ENCODE assay signal across 1 cellular context in the genomic region with DNA sequence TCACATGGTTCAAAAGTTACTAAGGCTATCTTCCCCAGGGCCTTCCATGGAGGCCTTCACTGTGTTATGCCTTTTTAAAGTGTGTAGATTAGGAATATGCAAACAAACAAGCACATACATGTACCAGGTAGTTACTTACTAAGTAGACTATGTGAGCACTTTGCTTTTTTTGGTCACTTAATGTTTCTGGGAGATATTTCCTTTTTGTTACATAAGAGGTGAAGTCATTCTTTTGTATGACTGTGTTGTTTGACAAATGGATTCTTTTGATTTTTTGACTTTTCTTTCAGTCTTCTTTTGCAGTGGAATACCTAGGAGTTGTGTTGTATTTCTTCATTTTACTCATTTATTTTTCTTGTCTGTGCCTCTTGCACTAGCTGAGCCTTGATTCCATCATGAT.
TF ChIP-seq lines count a peak whose summit lies in the region.

No MANE protein-coding gene starts in this region.

TF ChIP-seq in HepG2, 621 proteins besides CTCF, POLR2A, EP300 and RAD21 (continued from another document and continues in another):
- TF ChIP-seq, protein P1, sequence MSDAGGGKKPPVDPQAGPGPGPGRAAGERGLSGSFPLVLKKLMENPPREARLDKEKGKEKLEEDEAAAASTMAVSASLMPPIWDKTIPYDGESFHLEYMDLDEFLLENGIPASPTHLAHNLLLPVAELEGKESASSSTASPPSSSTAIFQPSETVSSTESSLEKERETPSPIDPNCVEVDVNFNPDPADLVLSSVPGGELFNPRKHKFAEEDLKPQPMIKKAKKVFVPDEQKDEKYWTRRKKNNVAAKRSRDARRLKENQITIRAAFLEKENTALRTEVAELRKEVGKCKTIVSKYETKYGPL (CRISPR knock-in tag; IDR thresholded peaks at IDR 0.05), result peak; percentile 77; the same call in 1 of the 2 replicates
- no peak for TF ChIP-seq TBL1XR1 (IDR thresholded peaks at IDR 0.05; ENCODE audit: borderline replicate concordance, low read length, partially characterized antibody)
- peak; percentile 46; the same call in 1 of the 2 replicates for TF ChIP-seq RARA (CRISPR knock-in tag; IDR thresholded peaks at IDR 0.05)
- TF ChIP-seq, protein P2, sequence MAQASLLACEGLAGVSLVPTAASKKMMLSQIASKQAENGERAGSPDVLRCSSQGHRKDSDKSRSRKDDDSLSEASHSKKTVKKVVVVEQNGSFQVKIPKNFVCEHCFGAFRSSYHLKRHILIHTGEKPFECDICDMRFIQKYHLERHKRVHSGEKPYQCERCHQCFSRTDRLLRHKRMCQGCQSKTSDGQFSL (CRISPR knock-in tag; IDR thresholded peaks at IDR 0.05), result no peak
- no peak for TF ChIP-seq HNF4G (IDR thresholded peaks at IDR 0.05; ENCODE audit: borderline replicate concordance, low read depth, low read length)
- TF ChIP-seq HNF4G (CRISPR knock-in tag; IDR thresholded peaks at IDR 0.05; ENCODE audit: borderline replicate concordance, low read depth), result no peak
- TF ChIP-seq, protein P3, sequence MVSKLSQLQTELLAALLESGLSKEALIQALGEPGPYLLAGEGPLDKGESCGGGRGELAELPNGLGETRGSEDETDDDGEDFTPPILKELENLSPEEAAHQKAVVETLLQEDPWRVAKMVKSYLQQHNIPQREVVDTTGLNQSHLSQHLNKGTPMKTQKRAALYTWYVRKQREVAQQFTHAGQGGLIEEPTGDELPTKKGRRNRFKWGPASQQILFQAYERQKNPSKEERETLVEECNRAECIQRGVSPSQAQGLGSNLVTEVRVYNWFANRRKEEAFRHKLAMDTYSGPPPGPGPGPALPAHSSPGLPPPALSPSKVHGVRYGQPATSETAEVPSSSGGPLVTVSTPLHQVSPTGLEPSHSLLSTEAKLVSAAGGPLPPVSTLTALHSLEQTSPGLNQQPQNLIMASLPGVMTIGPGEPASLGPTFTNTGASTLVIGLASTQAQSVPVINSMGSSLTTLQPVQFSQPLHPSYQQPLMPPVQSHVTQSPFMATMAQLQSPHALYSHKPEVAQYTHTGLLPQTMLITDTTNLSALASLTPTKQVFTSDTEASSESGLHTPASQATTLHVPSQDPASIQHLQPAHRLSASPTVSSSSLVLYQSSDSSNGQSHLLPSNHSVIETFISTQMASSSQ (IDR thresholded peaks at IDR 0.05; ENCODE audit: low read depth), result no peak
- TF ChIP-seq, protein P3 (CRISPR knock-in tag; IDR thresholded peaks at IDR 0.05; ENCODE audit: borderline replicate concordance), result no peak
- no peak for TF ChIP-seq JUNB (CRISPR knock-in tag; IDR thresholded peaks at IDR 0.05; ENCODE audit: borderline replicate concordance)
- no peak for TF ChIP-seq PHF20 (CRISPR knock-in tag; IDR thresholded peaks at IDR 0.05)
- TF ChIP-seq ZNF12 (CRISPR knock-in tag; IDR thresholded peaks at IDR 0.05), result no peak
- 0 out of 2 replicates have a peak, but pooled peaks have one; percentile 16 for TF ChIP-seq THAP11 (CRISPR knock-in tag; IDR thresholded peaks at IDR 0.05)
- no peak for TF ChIP-seq ELF4 (CRISPR knock-in tag; IDR thresholded peaks at IDR 0.05; ENCODE audit: borderline replicate concordance)
- TF ChIP-seq XBP1 (CRISPR knock-in tag; IDR thresholded peaks at IDR 0.05), result no peak
- TF ChIP-seq ZNF879 (CRISPR knock-in tag; IDR thresholded peaks at IDR 0.05), result no peak
- TF ChIP-seq, protein P4, sequence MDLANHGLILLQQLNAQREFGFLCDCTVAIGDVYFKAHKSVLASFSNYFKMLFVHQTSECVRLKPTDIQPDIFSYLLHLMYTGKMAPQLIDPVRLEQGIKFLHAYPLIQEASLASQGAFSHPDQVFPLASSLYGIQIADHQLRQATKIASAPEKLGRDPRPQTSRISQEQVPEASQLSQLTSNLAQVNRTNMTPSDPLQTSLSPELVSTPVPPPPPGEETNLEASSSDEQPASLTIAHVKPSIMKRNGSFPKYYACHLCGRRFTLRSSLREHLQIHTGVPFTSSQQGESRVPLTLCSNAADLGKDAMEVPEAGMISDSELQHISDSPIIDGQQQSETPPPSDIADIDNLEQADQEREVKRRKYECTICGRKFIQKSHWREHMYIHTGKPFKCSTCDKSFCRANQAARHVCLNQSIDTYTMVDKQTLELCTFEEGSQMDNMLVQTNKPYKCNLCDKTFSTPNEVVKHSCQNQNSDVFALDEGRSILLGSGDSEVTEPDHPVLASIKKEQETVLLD (CRISPR knock-in tag; IDR thresholded peaks at IDR 0.05; ENCODE audit: low read depth), result no peak
- no peak for TF ChIP-seq SUZ12 (IDR thresholded peaks at IDR 0.05; ENCODE audit: low read depth, low read length)
- peak; percentile 40; the same call in 1 of the 2 replicates for TF ChIP-seq ATM (IDR thresholded peaks at IDR 0.05; ENCODE audit: borderline replicate concordance)
- no peak for TF ChIP-seq JUND (CRISPR knock-in tag; IDR thresholded peaks at IDR 0.05)
- TF ChIP-seq ZSCAN9 (CRISPR knock-in tag; IDR thresholded peaks at IDR 0.05; ENCODE audit: borderline replicate concordance), result 0 out of 2 replicates have a peak, but pooled peaks have one; percentile 21
- TF ChIP-seq, protein P5, sequence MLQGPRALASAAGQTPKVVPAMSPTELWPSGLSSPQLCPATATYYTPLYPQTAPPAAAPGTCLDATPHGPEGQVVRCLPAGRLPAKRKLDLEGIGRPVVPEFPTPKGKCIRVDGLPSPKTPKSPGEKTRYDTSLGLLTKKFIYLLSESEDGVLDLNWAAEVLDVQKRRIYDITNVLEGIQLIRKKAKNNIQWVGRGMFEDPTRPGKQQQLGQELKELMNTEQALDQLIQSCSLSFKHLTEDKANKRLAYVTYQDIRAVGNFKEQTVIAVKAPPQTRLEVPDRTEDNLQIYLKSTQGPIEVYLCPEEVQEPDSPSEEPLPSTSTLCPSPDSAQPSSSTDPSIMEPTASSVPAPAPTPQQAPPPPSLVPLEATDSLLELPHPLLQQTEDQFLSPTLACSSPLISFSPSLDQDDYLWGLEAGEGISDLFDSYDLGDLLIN (CRISPR knock-in tag; IDR thresholded peaks at IDR 0.05; ENCODE audit: borderline replicate concordance), result no peak
- TF ChIP-seq U2AF2 (IDR thresholded peaks at IDR 0.05; ENCODE audit: low read depth, low read length), result no peak
- no peak for TF ChIP-seq ZNF749 (CRISPR knock-in tag; IDR thresholded peaks at IDR 0.05; ENCODE audit: borderline replicate concordance)
- TF ChIP-seq CREB1 (IDR thresholded peaks at IDR 0.05), result no peak
- TF ChIP-seq CREB1 (CRISPR knock-in tag; IDR thresholded peaks at IDR 0.05), result 0 out of 2 replicates have a peak, but pooled peaks have one; percentile 20
- TF ChIP-seq, protein P6, sequence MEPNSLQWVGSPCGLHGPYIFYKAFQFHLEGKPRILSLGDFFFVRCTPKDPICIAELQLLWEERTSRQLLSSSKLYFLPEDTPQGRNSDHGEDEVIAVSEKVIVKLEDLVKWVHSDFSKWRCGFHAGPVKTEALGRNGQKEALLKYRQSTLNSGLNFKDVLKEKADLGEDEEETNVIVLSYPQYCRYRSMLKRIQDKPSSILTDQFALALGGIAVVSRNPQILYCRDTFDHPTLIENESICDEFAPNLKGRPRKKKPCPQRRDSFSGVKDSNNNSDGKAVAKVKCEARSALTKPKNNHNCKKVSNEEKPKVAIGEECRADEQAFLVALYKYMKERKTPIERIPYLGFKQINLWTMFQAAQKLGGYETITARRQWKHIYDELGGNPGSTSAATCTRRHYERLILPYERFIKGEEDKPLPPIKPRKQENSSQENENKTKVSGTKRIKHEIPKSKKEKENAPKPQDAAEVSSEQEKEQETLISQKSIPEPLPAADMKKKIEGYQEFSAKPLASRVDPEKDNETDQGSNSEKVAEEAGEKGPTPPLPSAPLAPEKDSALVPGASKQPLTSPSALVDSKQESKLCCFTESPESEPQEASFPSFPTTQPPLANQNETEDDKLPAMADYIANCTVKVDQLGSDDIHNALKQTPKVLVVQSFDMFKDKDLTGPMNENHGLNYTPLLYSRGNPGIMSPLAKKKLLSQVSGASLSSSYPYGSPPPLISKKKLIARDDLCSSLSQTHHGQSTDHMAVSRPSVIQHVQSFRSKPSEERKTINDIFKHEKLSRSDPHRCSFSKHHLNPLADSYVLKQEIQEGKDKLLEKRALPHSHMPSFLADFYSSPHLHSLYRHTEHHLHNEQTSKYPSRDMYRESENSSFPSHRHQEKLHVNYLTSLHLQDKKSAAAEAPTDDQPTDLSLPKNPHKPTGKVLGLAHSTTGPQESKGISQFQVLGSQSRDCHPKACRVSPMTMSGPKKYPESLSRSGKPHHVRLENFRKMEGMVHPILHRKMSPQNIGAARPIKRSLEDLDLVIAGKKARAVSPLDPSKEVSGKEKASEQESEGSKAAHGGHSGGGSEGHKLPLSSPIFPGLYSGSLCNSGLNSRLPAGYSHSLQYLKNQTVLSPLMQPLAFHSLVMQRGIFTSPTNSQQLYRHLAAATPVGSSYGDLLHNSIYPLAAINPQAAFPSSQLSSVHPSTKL (CRISPR knock-in tag; IDR thresholded peaks at IDR 0.05), result peak; percentile 64
- no peak for TF ChIP-seq XRCC5 (optimal IDR thresholded peaks at IDR 0.05; ENCODE audit: low read length)
- no peak for TF ChIP-seq ZMAT3 (CRISPR knock-in tag; conservative IDR thresholded peaks at IDR 0.05)
- TF ChIP-seq, protein P7, sequence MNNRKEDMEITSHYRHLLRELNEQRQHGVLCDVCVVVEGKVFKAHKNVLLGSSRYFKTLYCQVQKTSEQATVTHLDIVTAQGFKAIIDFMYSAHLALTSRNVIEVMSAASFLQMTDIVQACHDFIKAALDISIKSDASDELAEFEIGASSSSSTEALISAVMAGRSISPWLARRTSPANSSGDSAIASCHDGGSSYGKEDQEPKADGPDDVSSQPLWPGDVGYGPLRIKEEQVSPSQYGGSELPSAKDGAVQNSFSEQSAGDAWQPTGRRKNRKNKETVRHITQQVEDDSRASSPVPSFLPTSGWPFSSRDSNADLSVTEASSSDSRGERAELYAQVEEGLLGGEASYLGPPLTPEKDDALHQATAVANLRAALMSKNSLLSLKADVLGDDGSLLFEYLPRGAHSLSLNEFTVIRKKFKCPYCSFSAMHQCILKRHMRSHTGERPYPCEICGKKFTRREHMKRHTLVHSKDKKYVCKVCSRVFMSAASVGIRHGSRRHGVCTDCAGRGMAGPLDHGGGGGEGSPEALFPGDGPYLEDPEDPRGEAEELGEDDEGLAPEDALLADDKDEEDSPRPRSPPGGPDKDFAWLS (CRISPR knock-in tag; IDR thresholded peaks at IDR 0.05; ENCODE audit: borderline replicate concordance), result no peak
- TF ChIP-seq, protein P8, sequence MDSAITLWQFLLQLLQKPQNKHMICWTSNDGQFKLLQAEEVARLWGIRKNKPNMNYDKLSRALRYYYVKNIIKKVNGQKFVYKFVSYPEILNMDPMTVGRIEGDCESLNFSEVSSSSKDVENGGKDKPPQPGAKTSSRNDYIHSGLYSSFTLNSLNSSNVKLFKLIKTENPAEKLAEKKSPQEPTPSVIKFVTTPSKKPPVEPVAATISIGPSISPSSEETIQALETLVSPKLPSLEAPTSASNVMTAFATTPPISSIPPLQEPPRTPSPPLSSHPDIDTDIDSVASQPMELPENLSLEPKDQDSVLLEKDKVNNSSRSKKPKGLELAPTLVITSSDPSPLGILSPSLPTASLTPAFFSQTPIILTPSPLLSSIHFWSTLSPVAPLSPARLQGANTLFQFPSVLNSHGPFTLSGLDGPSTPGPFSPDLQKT (CRISPR knock-in tag; IDR thresholded peaks at IDR 0.05; ENCODE audit: borderline replicate concordance), result no peak
- TF ChIP-seq POLR2G (IDR thresholded peaks at IDR 0.05; ENCODE audit: low read depth, low read length), result no peak
- TF ChIP-seq ZSCAN30 (CRISPR knock-in tag; IDR thresholded peaks at IDR 0.05), result no peak
- no peak for TF ChIP-seq ZFP36L2 (CRISPR knock-in tag; IDR thresholded peaks at IDR 0.05)
- no peak for TF ChIP-seq KAT7 (CRISPR knock-in tag; IDR thresholded peaks at IDR 0.05; ENCODE audit: borderline replicate concordance)
- TF ChIP-seq SP140L (CRISPR knock-in tag; IDR thresholded peaks at IDR 0.05; ENCODE audit: borderline replicate concordance), result no peak
- no peak for TF ChIP-seq ZBTB21 (CRISPR knock-in tag; IDR thresholded peaks at IDR 0.05)
- no peak for TF ChIP-seq ZNF121 (CRISPR knock-in tag; IDR thresholded peaks at IDR 0.05)
- TF ChIP-seq ZKSCAN8 (CRISPR knock-in tag; IDR thresholded peaks at IDR 0.05; ENCODE audit: borderline replicate concordance), result 0 out of 2 replicates have a peak, but pooled peaks have one; percentile 37
- TF ChIP-seq ZNF777 (CRISPR knock-in tag; IDR thresholded peaks at IDR 0.05), result no peak
- TF ChIP-seq HMG20A (CRISPR knock-in tag; IDR thresholded peaks at IDR 0.05; ENCODE audit: borderline replicate concordance), result no peak; the same call in 1 of the 2 replicates
- TF ChIP-seq RXRB (CRISPR knock-in tag; IDR thresholded peaks at IDR 0.05; ENCODE audit: borderline replicate concordance), result peak; percentile 57
- TF ChIP-seq ZSCAN25 (CRISPR knock-in tag; IDR thresholded peaks at IDR 0.05), result no peak
- TF ChIP-seq, protein P9, sequence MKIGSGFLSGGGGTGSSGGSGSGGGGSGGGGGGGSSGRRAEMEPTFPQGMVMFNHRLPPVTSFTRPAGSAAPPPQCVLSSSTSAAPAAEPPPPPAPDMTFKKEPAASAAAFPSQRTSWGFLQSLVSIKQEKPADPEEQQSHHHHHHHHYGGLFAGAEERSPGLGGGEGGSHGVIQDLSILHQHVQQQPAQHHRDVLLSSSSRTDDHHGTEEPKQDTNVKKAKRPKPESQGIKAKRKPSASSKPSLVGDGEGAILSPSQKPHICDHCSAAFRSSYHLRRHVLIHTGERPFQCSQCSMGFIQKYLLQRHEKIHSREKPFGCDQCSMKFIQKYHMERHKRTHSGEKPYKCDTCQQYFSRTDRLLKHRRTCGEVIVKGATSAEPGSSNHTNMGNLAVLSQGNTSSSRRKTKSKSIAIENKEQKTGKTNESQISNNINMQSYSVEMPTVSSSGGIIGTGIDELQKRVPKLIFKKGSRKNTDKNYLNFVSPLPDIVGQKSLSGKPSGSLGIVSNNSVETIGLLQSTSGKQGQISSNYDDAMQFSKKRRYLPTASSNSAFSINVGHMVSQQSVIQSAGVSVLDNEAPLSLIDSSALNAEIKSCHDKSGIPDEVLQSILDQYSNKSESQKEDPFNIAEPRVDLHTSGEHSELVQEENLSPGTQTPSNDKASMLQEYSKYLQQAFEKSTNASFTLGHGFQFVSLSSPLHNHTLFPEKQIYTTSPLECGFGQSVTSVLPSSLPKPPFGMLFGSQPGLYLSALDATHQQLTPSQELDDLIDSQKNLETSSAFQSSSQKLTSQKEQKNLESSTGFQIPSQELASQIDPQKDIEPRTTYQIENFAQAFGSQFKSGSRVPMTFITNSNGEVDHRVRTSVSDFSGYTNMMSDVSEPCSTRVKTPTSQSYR (CRISPR knock-in tag; IDR thresholded peaks at IDR 0.05; ENCODE audit: borderline replicate concordance), result no peak
- no peak for TF ChIP-seq MBNL3 (CRISPR knock-in tag; conservative IDR thresholded peaks at IDR 0.05)
- no peak for TF ChIP-seq BRD4 (CRISPR knock-in tag; IDR thresholded peaks at IDR 0.05)
